ENCODE assay signal across 8 cellular contexts in the genomic region with DNA sequence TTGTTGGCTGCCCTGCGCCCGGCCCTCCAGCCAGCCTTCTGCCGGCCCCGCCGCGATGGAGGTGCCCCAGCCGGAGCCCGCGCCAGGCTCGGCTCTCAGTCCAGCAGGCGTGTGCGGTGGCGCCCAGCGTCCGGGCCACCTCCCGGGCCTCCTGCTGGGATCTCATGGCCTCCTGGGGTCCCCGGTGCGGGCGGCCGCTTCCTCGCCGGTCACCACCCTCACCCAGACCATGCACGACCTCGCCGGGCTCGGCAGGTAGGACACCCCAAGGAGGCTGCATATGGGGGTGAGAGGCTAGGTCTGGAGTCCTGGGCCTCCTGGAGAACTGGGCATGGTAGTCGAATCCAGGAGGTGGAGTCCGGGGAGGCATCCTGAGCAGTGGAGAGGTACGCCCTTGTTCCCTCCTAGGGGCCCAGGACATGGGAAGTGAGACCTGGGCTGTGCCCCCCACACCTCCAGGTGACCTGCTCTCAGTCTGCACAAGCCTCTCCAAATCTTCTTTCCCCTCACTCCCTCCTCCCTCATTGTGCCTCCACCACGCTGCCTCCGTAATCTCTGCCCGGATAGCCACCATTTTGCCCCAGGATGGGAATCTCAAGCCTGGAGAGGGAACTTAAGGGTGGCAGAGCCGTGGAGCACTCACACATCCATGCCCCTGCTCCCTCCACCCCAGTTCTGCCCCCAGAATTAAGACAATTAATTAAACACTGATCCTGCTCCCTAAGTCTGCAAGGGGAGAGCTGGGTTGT. TPM values are rescaled to one million over a fixed set of nuclear protein-coding genes. Genes with fewer than 3 reads are reported as not detected.
DNase-seq lines count a peak whose midpoint lies in the region; ATAC-seq and TF ChIP-seq lines count a peak whose summit lies in the region.

No MANE protein-coding gene starts in this region.

- H4K8ac ChIP-seq in mesendoderm (ENCODE audit: low read depth, low read length): no peak overlapping the region

- H3K23ac ChIP-seq in mesendoderm (ENCODE audit: low read length): peak overlapping the region; percentile 66

- peak overlapping the region; percentile 14 to 77 for H3K4me3 ChIP-seq in body of pancreas
- peak overlapping the region; percentile 64 for H3K4me3 ChIP-seq in mesendoderm (ENCODE audit: low read length)

- no peak for TF ChIP-seq CTCF in body of pancreas (IDR thresholded peaks at IDR 0.05)

- intact Hi-C loops in body of pancreas (cut with DNase I): no loop called here

- no peaks in the 10 kb centered on the region for H3K9me3 ChIP-seq in body of pancreas

- DNase-seq in HT-29 (ENCODE audit: low spot score): peak; percentile 41
- no peak for DNase-seq in body of pancreas
- no peak for DNase-seq in mesendoderm
- no peak for DNase-seq in NOMO-1 treated with DMSO at 0.1 percent for 48 hours (lab: John Stamatoyannopoulos, UW; ENCODE audit: unreplicated experiment)
- DNase-seq in SIG-M5 (lab: John Stamatoyannopoulos, UW): no peak

- peaks cover 1% of the 10 kb centered on the region for H3K79me1 ChIP-seq in mesendoderm (ENCODE audit: low read length)

- peak overlapping the region; percentile 82 for H3K9ac ChIP-seq in mesendoderm (ENCODE audit: low read length)

- H3K36me3 ChIP-seq in body of pancreas (replicated peaks in 1 of 2; ENCODE audit: insufficient read depth in 1 of 2, low read depth in 2 of 2) (no peaks in the 10 kb centered on the region), mesendoderm (ENCODE audit: control insufficient read depth, insufficient read depth, low read length) (no peaks in the 10 kb centered on the region)

- no peak for TF ChIP-seq POLR2A in body of pancreas (IDR thresholded peaks at IDR 0.05)

- H4K5ac ChIP-seq in mesendoderm (ENCODE audit: low read length): no peak overlapping the region

- no peaks in the 10 kb centered on the region for H3K79me2 ChIP-seq in mesendoderm (ENCODE audit: control insufficient read depth, insufficient read depth, low read length)

- WGBS in body of pancreas, 2 donors: 15 to 68% methylated on average over 4 to 31 of the region's 33 CpGs
- WGBS in mesendoderm (ENCODE audit: extremely low coverage, insufficient coverage, low lambda C conversion rate): no CpG with 5 or more reads among the region's 33 CpGs

- no peak overlapping the region for H2AK5ac ChIP-seq in mesendoderm (ENCODE audit: low read length)

- peak overlapping the region; percentile 47 for H3K4me2 ChIP-seq in mesendoderm (ENCODE audit: low read length)

- H3K18ac ChIP-seq in mesendoderm (ENCODE audit: low read length): peak overlapping the region; percentile 86

- peak overlapping the region; percentile 66 for H3K4ac ChIP-seq in mesendoderm (ENCODE audit: low read depth, low read length)

- no peak overlapping the region for H2BK15ac ChIP-seq in mesendoderm (replicated peaks; ENCODE audit: low read depth)

- H3K4me1 ChIP-seq in body of pancreas (peaks cover 21% of the 10 kb centered on the region), mesendoderm (ENCODE audit: control insufficient read depth, low read depth, low read length) (peaks cover 13% of the 10 kb centered on the region)

- ATAC-seq in GM18520 (IDR thresholded peaks at IDR 0.05; ENCODE audit: unreplicated experiment) (peak; percentile 2), body of pancreas (no peak), HG03521 (IDR thresholded peaks at IDR 0.05; ENCODE audit: unreplicated experiment) (no peak), HG02623 (IDR thresholded peaks at IDR 0.05; ENCODE audit: unreplicated experiment) (no peak)

- H3K27ac ChIP-seq in body of pancreas: peak overlapping the region in 3 of 4 donors; percentile 88 to 92 (median 90)
- peak overlapping the region; percentile 42 for H3K27ac ChIP-seq in mesendoderm (ENCODE audit: low read depth, low read length)

- H2BK5ac ChIP-seq in mesendoderm (ENCODE audit: low read length): no peak overlapping the region

- no peak overlapping the region for H2BK120ac ChIP-seq in mesendoderm (ENCODE audit: low read depth, low read length)

- H3K27me3 ChIP-seq in body of pancreas (no peaks in the 10 kb centered on the region), mesendoderm (ENCODE audit: insufficient read depth, low read length, poor library complexity) (no peaks in the 10 kb centered on the region)

- peak overlapping the region; percentile 90 for H3K56ac ChIP-seq in mesendoderm (ENCODE audit: low read length)

RNA-seq across cellular contexts. Expression of gene CDC25B, which starts 0.5 kb away (rescaled TPM):
- total RNA-seq in HT-29 (2014; rRNA removed; shearing (Covaris generic)): 71.1 and 71.6 TPM in 2 replicates
- 10 to 100 TPM in 1 of 2 donors, 1 to 10 TPM in 1; 8.8 to 22.7 TPM for total RNA-seq in body of pancreas
- 7.9 TPM for polyA plus RNA-seq in mesendoderm (2013, experiment 1 of 2)
- 8.4 TPM for polyA plus RNA-seq in mesendoderm (2013, experiment 2 of 2)

RNA-seq across cellular contexts. Expression of gene CENPB, which starts 10.1 kb away (rescaled TPM):
- total RNA-seq in HT-29 (2014; rRNA removed; shearing (Covaris generic)): 205 and 222 TPM in 2 replicates
- 10 to 100 TPM; 57.9 to 61.0 TPM for total RNA-seq in body of pancreas
- polyA plus RNA-seq in mesendoderm (2013, experiment 1 of 2): 22.3 TPM
- polyA plus RNA-seq in mesendoderm (2013, experiment 2 of 2): 21.5 TPM

RNA-seq across cellular contexts. Expression of gene SPEF1, which starts 15.4 kb away (rescaled TPM):
- total RNA-seq in HT-29 (2014; rRNA removed; shearing (Covaris generic)): 0.81 and 0.92 TPM in 2 replicates
- total RNA-seq in body of pancreas: 1 to 10 TPM in 1 of 2 donors, under 1 TPM in 1; 0.66 to 1.3 TPM
- 0.10 TPM for polyA plus RNA-seq in mesendoderm (2013, experiment 1 of 2)
- 0.21 TPM for polyA plus RNA-seq in mesendoderm (2013, experiment 2 of 2)

RNA-seq across cellular contexts. Expression of gene AP5S1, which starts 23.7 kb away (rescaled TPM):
- total RNA-seq in HT-29 (2014; rRNA removed; shearing (Covaris generic)): 40.2 and 41.0 TPM in 2 replicates
- 1 to 10 TPM; 4.9 to 5.3 TPM for total RNA-seq in body of pancreas
- polyA plus RNA-seq in mesendoderm (2013, experiment 1 of 2): 3.3 TPM
- polyA plus RNA-seq in mesendoderm (2013, experiment 2 of 2): 3.2 TPM

RNA-seq across cellular contexts. Expression of gene ADISSP, which starts 29.1 kb away (rescaled TPM):
- 137 TPM in 2 replicates for total RNA-seq in HT-29 (2014; rRNA removed; shearing (Covaris generic))
- 10 to 100 TPM; 11.2 to 26.7 TPM for total RNA-seq in body of pancreas
- polyA plus RNA-seq in mesendoderm (2013, experiment 1 of 2): 73.8 TPM
- 74.7 TPM for polyA plus RNA-seq in mesendoderm (2013, experiment 2 of 2)
